8 cellular contexts compared by ENCODE assay signal in the genomic region with DNA sequence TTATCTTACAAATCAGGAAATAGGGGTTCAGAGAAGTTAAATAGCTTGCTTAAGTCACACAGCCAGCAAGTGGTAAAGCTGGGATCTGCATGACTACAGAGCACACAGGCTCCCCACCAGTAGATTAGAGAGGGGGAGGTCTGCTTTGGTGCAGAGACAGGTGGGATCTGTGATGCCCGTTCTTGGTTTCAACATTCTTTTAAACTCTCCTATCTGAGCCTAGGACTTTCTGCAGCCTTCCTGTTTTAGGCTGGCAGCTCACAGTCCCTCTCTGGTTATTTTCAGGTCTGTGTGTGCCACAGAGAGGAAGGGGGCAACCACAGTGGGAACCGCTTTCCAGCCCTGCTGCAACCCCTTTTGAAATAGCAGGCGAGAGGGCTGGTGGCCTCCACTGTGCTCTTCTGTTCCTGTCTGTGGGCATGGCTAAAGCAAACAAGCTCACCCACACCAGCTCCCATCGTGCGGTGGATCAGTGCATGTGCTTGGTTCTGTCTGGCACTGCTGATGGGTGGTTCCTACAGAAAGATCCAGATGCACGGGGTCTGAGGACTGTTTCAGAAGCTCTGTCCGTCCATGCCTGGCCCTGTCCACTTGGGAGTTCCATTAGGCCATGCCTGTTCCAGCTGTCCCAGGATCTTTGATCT. TPM values are rescaled to one million over a fixed set of nuclear protein-coding genes. Genes with fewer than 3 reads are reported as not detected.
A peak's percentile ranks its signal among the peaks of the same experiment; 100 is the strongest.
DNase-seq lines count a peak whose midpoint lies in the region; ATAC-seq and TF ChIP-seq lines count a peak whose summit lies in the region.
"Had no signal": no experiment of that assay in that cellular context is flagged by ENCODE, and none has a peak within 500 bp of the region (broad histone marks: within the 10 kb centered on the region; RNA-seq: fewer than 3 reads in every experiment).

No MANE protein-coding gene starts in this region.

- no peak overlapping the region for H3K27ac Mint-ChIP-seq in GM23338
- H3K27ac Mint-ChIP-seq in activated T-helper 17 cell treated with anti-CD3 and anti-CD28 coated beads, Interleukin-2, amount 50 U/mL, for 72 hours = peak overlapping the region; percentile 62

- H3K4me3 ChIP-seq in GM23338 = no peak overlapping the region
- H3K4me3 ChIP-seq in skin epidermis = no peak overlapping the region

- no peak overlapping the region for H3K4me2 ChIP-seq in GM23338

- peaks cover 42% of the 10 kb centered on the region for H3K27me3 ChIP-seq in GM23338 (ENCODE audit: insufficient read depth)

- no peak overlapping the region for H3K27ac ChIP-seq in GM23338 (ENCODE audit: low read depth)
- H3K27ac ChIP-seq in skin epidermis = peak overlapping the region in 13 of 21 experiments; percentile 10 to 100 (median 96)

- H3K4me1 Mint-ChIP-seq in GM23338 = peaks cover 13% of the 10 kb centered on the region
- peaks cover 34% of the 10 kb centered on the region for H3K4me1 Mint-ChIP-seq in activated T-helper 17 cell treated with anti-CD3 and anti-CD28 coated beads, Interleukin-2, amount 50 U/mL, for 72 hours

- H3K27me3 Mint-ChIP-seq in GM23338 (ENCODE audit: insufficient read depth, low read depth, poor library complexity) = peaks cover 46% of the 10 kb centered on the region
- H3K27me3 Mint-ChIP-seq in activated T-helper 17 cell treated with anti-CD3 and anti-CD28 coated beads, Interleukin-2, amount 50 U/mL, for 72 hours = no peaks in the 10 kb centered on the region

- no peaks in the 10 kb centered on the region for H3K9me2 ChIP-seq in GM23338 (ENCODE audit: insufficient read depth)

- 0 out of 2 replicates have a peak, but pooled peaks cover 6% of the 10 kb centered on the region for H3F3A ChIP-seq in GM23338 (replicated peaks; ENCODE audit: low read depth)

- H3K36me3 Mint-ChIP-seq in GM23338 (ENCODE audit: low read depth) = no peaks in the 10 kb centered on the region; the same call in 2 of the 3 replicates
- H3K36me3 Mint-ChIP-seq in activated T-helper 17 cell treated with anti-CD3 and anti-CD28 coated beads, Interleukin-2, amount 50 U/mL, for 72 hours (ENCODE audit: low read depth) = peaks cover 31% of the 10 kb centered on the region

- TF ChIP-seq CTCF in GM23338 (conservative IDR thresholded peaks at IDR 0.05; ENCODE audit: low read depth in 2 of 2) = no peak

- no peak for DNase-seq in GM23338 (ENCODE audit: low spot score)
- DNase-seq in NOMO-1 treated with dmso at 0.1 percent for 144 hours (lab: John Stamatoyannopoulos, UW; ENCODE audit: unreplicated experiment) = peak; percentile 73
- DNase-seq in NCI-H510A (lab: John Stamatoyannopoulos, UW) = no peak
- DNase-seq in kidney glomerular epithelial cell (lab: John Stamatoyannopoulos, UW) = no peak
- DNase-seq in Right ventricle myocardium superior = no peak
- DNase-seq: right cardiac atrium had no signal

- no peak overlapping the region for H3K4me3 Mint-ChIP-seq in GM23338
- peak overlapping the region; percentile 91 for H3K4me3 Mint-ChIP-seq in activated T-helper 17 cell treated with anti-CD3 and anti-CD28 coated beads, Interleukin-2, amount 50 U/mL, for 72 hours

- H3K79me2 ChIP-seq in GM23338 (replicated peaks; ENCODE audit: insufficient read depth) = no peaks in the 10 kb centered on the region

- H2AFZ ChIP-seq in GM23338 = peak overlapping the region; percentile 52

- ATAC-seq in GM23338 = no peak
- no peak for ATAC-seq in activated T-helper 17 cell treated with anti-CD3 and anti-CD28 coated beads, Interleukin-2, amount 50 U/mL, for 72 hours (replicated peaks)
- ATAC-seq in Right ventricle myocardium superior (ENCODE audit: poor library complexity) = no peak
- ATAC-seq: right cardiac atrium had no signal

- H4K20me1 ChIP-seq in GM23338 (replicated peaks; ENCODE audit: insufficient read depth) = no peaks in the 10 kb centered on the region

- H3K4me1 ChIP-seq in GM23338 (ENCODE audit: insufficient read depth) = peaks cover 11% of the 10 kb centered on the region; the same call in 1 of the 2 replicates

- H3K36me3 ChIP-seq in GM23338 (ENCODE audit: insufficient read depth) = no peaks in the 10 kb centered on the region

- no peaks in the 10 kb centered on the region for H3K9me3 Mint-ChIP-seq in GM23338
- no peaks in the 10 kb centered on the region for H3K9me3 Mint-ChIP-seq in activated T-helper 17 cell treated with anti-CD3 and anti-CD28 coated beads, Interleukin-2, amount 50 U/mL, for 72 hours

- intact Hi-C loops in Right ventricle myocardium superior (cut with DNase I) = loop anchor here (5.0 to 10.0 kb wide), 2 partner anchors 34 to 61 kb away; no protein-coding TSS in a partner anchor

TF ChIP-seq in GM23338, 12 proteins besides CTCF, POLR2A, EP300 and RAD21 (continues in another document):
- no peak for TF ChIP-seq EZH2phosphoT487 (IDR thresholded peaks at IDR 0.05; ENCODE audit: unreplicated experiment)
- TF ChIP-seq EZH2 (IDR thresholded peaks at IDR 0.05; ENCODE audit: low read depth, unreplicated experiment) = no peak
- TF ChIP-seq, protein P1, sequence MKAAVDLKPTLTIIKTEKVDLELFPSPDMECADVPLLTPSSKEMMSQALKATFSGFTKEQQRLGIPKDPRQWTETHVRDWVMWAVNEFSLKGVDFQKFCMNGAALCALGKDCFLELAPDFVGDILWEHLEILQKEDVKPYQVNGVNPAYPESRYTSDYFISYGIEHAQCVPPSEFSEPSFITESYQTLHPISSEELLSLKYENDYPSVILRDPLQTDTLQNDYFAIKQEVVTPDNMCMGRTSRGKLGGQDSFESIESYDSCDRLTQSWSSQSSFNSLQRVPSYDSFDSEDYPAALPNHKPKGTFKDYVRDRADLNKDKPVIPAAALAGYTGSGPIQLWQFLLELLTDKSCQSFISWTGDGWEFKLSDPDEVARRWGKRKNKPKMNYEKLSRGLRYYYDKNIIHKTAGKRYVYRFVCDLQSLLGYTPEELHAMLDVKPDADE (IDR thresholded peaks at IDR 0.05) = no peak
- TF ChIP-seq POLR2AphosphoS5 (IDR thresholded peaks at IDR 0.05; ENCODE audit: low read depth) = no peak
- no peak for TF ChIP-seq ZNF114 (CRISPR knock-in tag; IDR thresholded peaks at IDR 0.05)
- no peak for TF ChIP-seq JUNB (IDR thresholded peaks at IDR 0.05; ENCODE audit: unreplicated experiment)
- TF ChIP-seq CREB1 (CRISPR knock-in tag; IDR thresholded peaks at IDR 0.05; ENCODE audit: low read depth) = no peak
- TF ChIP-seq STAT1 (IDR thresholded peaks at IDR 0.05; ENCODE audit: unreplicated experiment) = no peak
- TF ChIP-seq NANOG (IDR thresholded peaks at IDR 0.05; ENCODE audit: borderline replicate concordance) = no peak
- TF ChIP-seq ZNF331 (CRISPR knock-in tag; IDR thresholded peaks at IDR 0.05; ENCODE audit: low read depth) = no peak
- TF ChIP-seq, protein P2, sequence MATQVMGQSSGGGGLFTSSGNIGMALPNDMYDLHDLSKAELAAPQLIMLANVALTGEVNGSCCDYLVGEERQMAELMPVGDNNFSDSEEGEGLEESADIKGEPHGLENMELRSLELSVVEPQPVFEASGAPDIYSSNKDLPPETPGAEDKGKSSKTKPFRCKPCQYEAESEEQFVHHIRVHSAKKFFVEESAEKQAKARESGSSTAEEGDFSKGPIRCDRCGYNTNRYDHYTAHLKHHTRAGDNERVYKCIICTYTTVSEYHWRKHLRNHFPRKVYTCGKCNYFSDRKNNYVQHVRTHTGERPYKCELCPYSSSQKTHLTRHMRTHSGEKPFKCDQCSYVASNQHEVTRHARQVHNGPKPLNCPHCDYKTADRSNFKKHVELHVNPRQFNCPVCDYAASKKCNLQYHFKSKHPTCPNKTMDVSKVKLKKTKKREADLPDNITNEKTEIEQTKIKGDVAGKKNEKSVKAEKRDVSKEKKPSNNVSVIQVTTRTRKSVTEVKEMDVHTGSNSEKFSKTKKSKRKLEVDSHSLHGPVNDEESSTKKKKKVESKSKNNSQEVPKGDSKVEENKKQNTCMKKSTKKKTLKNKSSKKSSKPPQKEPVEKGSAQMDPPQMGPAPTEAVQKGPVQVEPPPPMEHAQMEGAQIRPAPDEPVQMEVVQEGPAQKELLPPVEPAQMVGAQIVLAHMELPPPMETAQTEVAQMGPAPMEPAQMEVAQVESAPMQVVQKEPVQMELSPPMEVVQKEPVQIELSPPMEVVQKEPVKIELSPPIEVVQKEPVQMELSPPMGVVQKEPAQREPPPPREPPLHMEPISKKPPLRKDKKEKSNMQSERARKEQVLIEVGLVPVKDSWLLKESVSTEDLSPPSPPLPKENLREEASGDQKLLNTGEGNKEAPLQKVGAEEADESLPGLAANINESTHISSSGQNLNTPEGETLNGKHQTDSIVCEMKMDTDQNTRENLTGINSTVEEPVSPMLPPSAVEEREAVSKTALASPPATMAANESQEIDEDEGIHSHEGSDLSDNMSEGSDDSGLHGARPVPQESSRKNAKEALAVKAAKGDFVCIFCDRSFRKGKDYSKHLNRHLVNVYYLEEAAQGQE (IDR thresholded peaks at IDR 0.05; ENCODE audit: unreplicated experiment) = no peak

RNA-seq across cellular contexts. Expression of a gene that starts 1.7 kb away (rescaled TPM):
- total RNA-seq in GM23338 (2014; rRNA removed; shearing (Covaris generic)) = 3.2 and 13.8 TPM in 2 replicates
- 1.0 and 1.2 TPM in 2 replicates for polyA plus RNA-seq in GM23338 (2016; fragmentation: Nextera tagmentation; extraction: Ambion mirVana)
- 10 to 100 TPM; 38.2 to 41.2 TPM for total RNA-seq in activated T-helper 17 cell treated with anti-CD3 and anti-CD28 coated beads, Interleukin-2, amount 50 U/mL, for 72 hours
- total RNA-seq in Right ventricle myocardium superior = 10.3 TPM
